In genomic region chr1:38942664-38943428, GRCh38 we compare ENCODE assay signal across 29 cellular contexts. TPM values are rescaled to one million over a fixed set of nuclear protein-coding genes. Genes with fewer than 3 reads are reported as not detected.
"Had no signal": no experiment of that assay in that cellular context is flagged by ENCODE, and none has a peak within 500 bp of the region (broad histone marks: within the 10 kb centered on the region; RNA-seq: fewer than 3 reads in every experiment).

No MANE protein-coding gene starts in this region.

- ATAC-seq: activated CD8-positive, alpha-beta T cell treated with anti-CD3 and anti-CD28 coated beads for 36 hours; activated naive CD8-positive, alpha-beta T cell treated with anti-CD3 and anti-CD28 coated beads, Interleukin-2, amount 50 U/mL, for 24 hours; activated T-cell treated with anti-CD3 and anti-CD28 coated beads, Interleukin-2, amount 50 U/mL, for 4 hours; activated T-cell treated with anti-CD3 and anti-CD28 coated beads, Interleukin-2, amount 50 U/mL, for 72 hours; activated T-helper 17 cell treated with anti-CD3 and anti-CD28 coated beads, Interleukin-2, amount 50 U/mL, for 72 hours had no signal

- H3K27me3 ChIP-seq: ascending aorta, cardiac muscle cell had no signal

- H3K36me3 ChIP-seq: ascending aorta, cardiac muscle cell had no signal

- H3K9me3 ChIP-seq: ascending aorta had no signal

- DNase-seq: activated B cell treated with CpG ODN at 0.5 μM for 24 hours; activated CD4-positive, alpha-beta memory T cell treated with anti-CD3 and anti-CD28 coated beads for 36 hours; activated CD4-positive, alpha-beta T cell treated with anti-CD3 and anti-CD28 coated beads for 48 hours; activated CD4-positive, alpha-beta T cell treated with anti-CD3 and anti-CD28 coated beads, Interleukin-2, amount 10 ng/mL, durations not matched to agents 7 days and 5 days; activated CD4-positive, alpha-beta T cell treated with anti-CD3 and anti-CD28 coated beads, Interleukin-2, amount 50 U/mL, for 4 hours; activated CD4-positive, CD25-positive, alpha-beta regulatory T cell treated with anti-CD3 and anti-CD28 coated beads, Interleukin-2, amount 50 U/mL, for 72 hours; activated CD8-positive, alpha-beta memory T cell treated with anti-CD3 and anti-CD28 coated beads, Interleukin-2, amount 50 U/mL, for 4 hours; activated CD8-positive, alpha-beta T cell treated with anti-CD3 and anti-CD28 coated beads for 36 hours; activated effector memory CD4-positive, alpha-beta T cell treated with anti-CD3 and anti-CD28 coated beads, Interleukin-2, amount 50 U/mL, for 16 hours; activated gamma-delta T cell treated with Interleukin-2 at 50 U/mL for 16 hours; activated naive CD4-positive, alpha-beta T cell; activated naive CD4-positive, alpha-beta T cell treated with anti-CD3 and anti-CD28 coated beads for 36 hours; activated naive CD8-positive, alpha-beta T cell treated with anti-CD3 and anti-CD28 coated beads, Interleukin-2, amount 10 ng/mL, durations not matched to agents 7 days and 5 days; activated naive CD8-positive, alpha-beta T cell treated with anti-CD3 and anti-CD28 coated beads, Interleukin-2, amount 50 U/mL, for 24 hours; activated T-cell treated with anti-CD3 and anti-CD28 coated beads for 4 hours; activated T-cell treated with anti-CD3 and anti-CD28 coated beads, Interleukin-2, amount 50 U/mL, for 1 hour; activated T-cell treated with anti-CD3 and anti-CD28 coated beads, Interleukin-2, amount 50 U/mL, for 4 hours; activated T-cell treated with anti-CD3 and anti-CD28 coated beads, Interleukin-2, amount 50 U/mL, for 72 hours; anterior cingulate cortex; T-helper 1 cell; T-helper 2 cell; T-helper 9 cell had no signal

- FAIRE-seq: bronchial epithelial cell, TTC549 had no signal

- H3K27ac ChIP-seq: ascending aorta, cardiac muscle cell had no signal

- H3K4me3 ChIP-seq: cardiac muscle cell had no signal

RNA-seq across cellular contexts. Expression of gene RHBDL2, which starts 1.2 kb away (rescaled TPM):
- total RNA-seq: activated B cell treated with CpG ODN at 0.5 μM for 24 hours; activated CD4-positive, alpha-beta memory T cell treated with anti-CD3 and anti-CD28 coated beads for 36 hours; activated CD4-positive, alpha-beta T cell treated with anti-CD3 and anti-CD28 coated beads, Interleukin-2, amount 10 ng/mL, durations not matched to agents 7 days and 5 days; activated CD8-positive, alpha-beta memory T cell treated with anti-CD3 and anti-CD28 coated beads for 36 hours; activated CD8-positive, alpha-beta T cell treated with anti-CD3 and anti-CD28 coated beads for 36 hours; activated naive CD4-positive, alpha-beta T cell treated with anti-CD3 and anti-CD28 coated beads for 36 hours; activated naive CD8-positive, alpha-beta T cell treated with anti-CD3 and anti-CD28 coated beads, Interleukin-2, amount 10 ng/mL, durations not matched to agents 7 days and 5 days; activated T-cell treated with anti-CD3 and anti-CD28 coated beads, Interleukin-2, amount 50 U/mL, for 4 hours; activated T-cell treated with anti-CD3 and anti-CD28 coated beads, Interleukin-2, amount 50 U/mL, for 72 hours; activated T-helper 1 cell treated with anti-CD3 and anti-CD28 coated beads, Interleukin-12 subunit alpha, Interleukin-12 subunit beta, Interleukin-2, Interleukin-4 antibody, amounts not matched to agents 30 ng/mL and 10 ng/mL and 1 ng/mL, durations not matched to agents 14 hours and 24 hours and 36 hours; activated T-helper 17 cell treated with anti-CD3 and anti-CD28 coated beads, Interleukin-2, amount 50 U/mL, for 72 hours; ascending aorta; cardiac muscle cell had no signal
